In genomic region chr12:30988086-30988485, GRCh38 we compare ENCODE assay signal across 24 cellular contexts.
DNase-seq lines count a peak whose midpoint lies in the region; ATAC-seq, FAIRE-seq and TF ChIP-seq lines count a peak whose summit lies in the region.
"Had no signal": no experiment of that assay in that cellular context is flagged by ENCODE, and none has a peak within 500 bp of the region (broad histone marks: within the 10 kb centered on the region; RNA-seq: fewer than 3 reads in every experiment).

No MANE protein-coding gene starts in this region.

- H3K9me2 ChIP-seq in OCI-LY1 (ENCODE audit: low read depth, low read length), result no peaks in the 10 kb centered on the region

- H3F3A ChIP-seq in OCI-LY1 (ENCODE audit: insufficient read depth, low read length), result no peaks in the 10 kb centered on the region

- no peak for FAIRE-seq in pancreas (lab: Jason Lieb, UNC)
- no peak for FAIRE-seq in RCC 7860 (lab: Jason Lieb, UNC)
- FAIRE-seq: A549, HepG2 had no signal

- H3K4me1 ChIP-seq in OCI-LY1 (ENCODE audit: insufficient read depth, low read length, severe bottlenecking), result peaks cover 51% of the 10 kb centered on the region
- peaks cover 3 to 12% (median 10%) of the 10 kb centered on the region in 3 donors for H3K4me1 ChIP-seq in pancreas
- H3K4me1 ChIP-seq: A549, HAP-1, SJSA1 had no signal

- no peaks in the 10 kb centered on the region for H4K20me1 ChIP-seq in OCI-LY1 (ENCODE audit: insufficient read depth, low read length)
- H4K20me1 ChIP-seq: BLaER1 treated with 17β-estradiol and CSF1 and Interleukin-3, amounts not matched to agents 10 nM and 100 nM had no signal

- peak; percentile 29 for DNase-seq in COLO668 (lab: John Stamatoyannopoulos, UW; ENCODE audit: unreplicated experiment)
- peak; percentile 71 for DNase-seq in NCI-H2029 (lab: John Stamatoyannopoulos, UW)
- peak in 3 of 6 donors; percentile 36 to 46 (median 43) for DNase-seq in pancreas
- no peak for DNase-seq in T1000 (lab: John Stamatoyannopoulos, UW)
- DNase-seq in RCC 7860 (ENCODE audit: low spot score), result no peak
- DNase-seq: AML-193; Caco-2; CD4-positive, alpha-beta memory T cell; GOT3; HFFc6; Karpas-422; MV-4-11; NCI-H1694 treated with DMSO at 0.1 percent for 48 hours; NCI-H2171 treated with DMSO at 0.1 percent for 48 hours; NCI-H446; NCI-H524 treated with DMSO at 0.1 percent for 48 hours had no signal

- H3K4me2 ChIP-seq in OCI-LY1 (ENCODE audit: low read length), result no peak overlapping the region
- H3K4me2 ChIP-seq: A549; BLaER1 treated with 17β-estradiol and CSF1 and Interleukin-3, amounts not matched to agents 10 nM and 100 nM had no signal

- H3K27ac ChIP-seq in OCI-LY1 (ENCODE audit: low read depth, low read length, poor library complexity, severe bottlenecking) (peak overlapping the region; percentile 53), pancreas (no peak overlapping the region)
- H3K27ac ChIP-seq: A549; BLaER1 treated with 17β-estradiol and CSF1 and Interleukin-3, amounts not matched to agents 10 nM and 100 nM; SJSA1 had no signal

- no peak overlapping the region for H2AFZ ChIP-seq in OCI-LY1 (ENCODE audit: low read length)

- H3K79me2 ChIP-seq in OCI-LY1 (ENCODE audit: insufficient read depth, low read length), result no peaks in the 10 kb centered on the region

- H3K9me3 ChIP-seq in OCI-LY1 (ENCODE audit: low read length) (no peaks in the 10 kb centered on the region), pancreas (no peaks in the 10 kb centered on the region)
- H3K9me3 ChIP-seq: A549; BLaER1 treated with 17β-estradiol and CSF1 and Interleukin-3, amounts not matched to agents 10 nM and 100 nM; Caco-2; HAP-1; SJSA1 had no signal

- no peaks in the 10 kb centered on the region for H3K27me3 ChIP-seq in OCI-LY1 (ENCODE audit: insufficient read depth, low read length)
- H3K27me3 ChIP-seq in pancreas, result no peaks in the 10 kb centered on the region
- H3K27me3 ChIP-seq: BLaER1 treated with 17β-estradiol and CSF1 and Interleukin-3, amounts not matched to agents 10 nM and 100 nM; SJSA1 had no signal

- intact Hi-C loops in pancreas (cut with DNase I), result loop anchor here in 1 of 3 donors (10.0 kb wide), 1 partner anchor 123 kb away; no protein-coding TSS in a partner anchor

- H3K36me3 ChIP-seq in OCI-LY1 (ENCODE audit: insufficient read depth, low read length), result no peaks in the 10 kb centered on the region
- no peaks in the 10 kb centered on the region for H3K36me3 ChIP-seq in pancreas
- H3K36me3 ChIP-seq: BLaER1 treated with 17β-estradiol and CSF1 and Interleukin-3, amounts not matched to agents 10 nM and 100 nM; HAP-1; SJSA1 had no signal

- TF ChIP-seq CTCF in OCI-LY1 (IDR thresholded peaks at IDR 0.05; ENCODE audit: low read length), result no peak
- no peak for TF ChIP-seq CTCF in pancreas (IDR thresholded peaks at IDR 0.05)

- 50 to 53% methylated on average over 9 of the region's 9 CpGs for WGBS in pancreas, 2 donors

- H3K9ac ChIP-seq in OCI-LY1 (ENCODE audit: low read length), result no peak overlapping the region
- H3K9ac ChIP-seq: BLaER1 treated with 17β-estradiol and CSF1 and Interleukin-3, amounts not matched to agents 10 nM and 100 nM had no signal

- peak in 3 of 4 donors; percentile 13 to 29 (median 28) for ATAC-seq in pancreas
- ATAC-seq in GM19324 (IDR thresholded peaks at IDR 0.05; ENCODE audit: low FRiP score, unreplicated experiment), result no peak
- ATAC-seq: A549, HepG2, Right ventricle myocardium inferior had no signal

- H3K4me3 ChIP-seq in OCI-LY1 (ENCODE audit: low read depth, low read length, poor library complexity, severe bottlenecking) (no peak overlapping the region), pancreas (no peak overlapping the region)
- H3K4me3 ChIP-seq: A549; BLaER1 treated with 17β-estradiol and CSF1 and Interleukin-3, amounts not matched to agents 10 nM and 100 nM; HAP-1; SJSA1 had no signal

Comparison
In these comparisons a context has a peak if more than half of its experiments do, and no peak if none do; other contexts are left out.
1. DNase-seq: peak in COLO668 (single experiment) and NCI-H2029 (single experiment); none in T1000 (single experiment) and RCC 7860 (single experiment).